8 cellular contexts compared by ENCODE assay signal in genomic region chr22:50250249-50250554, GRCh38. TPM values are rescaled to one million over a fixed set of nuclear protein-coding genes. Genes with fewer than 3 reads are reported as not detected.
DNase-seq lines count a peak whose midpoint lies in the region; ATAC-seq and TF ChIP-seq lines count a peak whose summit lies in the region.
"Had no signal": no experiment of that assay in that cellular context is flagged by ENCODE, and none has a peak within 500 bp of the region (broad histone marks: within the 10 kb centered on the region; RNA-seq: fewer than 3 reads in every experiment).

No MANE protein-coding gene starts in this region.

- H3K4me2 ChIP-seq in smooth muscle cell: peak overlapping the region; percentile 97

- H3K4me3 ChIP-seq in HAP-1 (peak overlapping the region; percentile 71), right cardiac atrium (ENCODE audit: low read length) (no peak overlapping the region), smooth muscle cell (peak overlapping the region; percentile 70)

- H3K4me1 ChIP-seq in HAP-1 (peaks cover 5% of the 10 kb centered on the region), right cardiac atrium (ENCODE audit: control insufficient read depth, insufficient read depth, low read length) (peaks cover 5% of the 10 kb centered on the region), smooth muscle cell (ENCODE audit: low read depth) (peaks cover 9% of the 10 kb centered on the region)

- ATAC-seq in right cardiac atrium (no peak), HG03159 (IDR thresholded peaks at IDR 0.05; ENCODE audit: unreplicated experiment) (no peak), esophagus mucosa (no peak)

- in situ Hi-C loops in HAP-1 (cut with MboI; ENCODE audit: low sequenced_read_pairs): loop anchor here (5.0 to 10.0 kb wide), 2 partner anchors 77 to 265 kb away; partner anchors contain the start of gene DENND6B

- H3F3A ChIP-seq in smooth muscle cell (ENCODE audit: low read depth): peaks cover 26% of the 10 kb centered on the region

- WGBS in right cardiac atrium: 78% methylated on average over 11 of the region's 11 CpGs
- WGBS in smooth muscle cell (ENCODE audit: low lambda C conversion rate): 91% methylated on average over 11 of the region's 11 CpGs

- TF ChIP-seq CTCF in VCaP (conservative IDR thresholded peaks at IDR 0.05): no peak
- no peak for TF ChIP-seq CTCF in smooth muscle cell (IDR thresholded peaks at IDR 0.05; ENCODE audit: borderline replicate concordance, insufficient read depth, poor library complexity, severe bottlenecking)

- no peak overlapping the region for H3K9ac ChIP-seq in smooth muscle cell (ENCODE audit: low read depth)

- intact Hi-C loops in right cardiac atrium (cut with DNase I): loop anchor here in 2 of 4 donors (5.0 kb wide), 1 partner anchor 92 kb away; the partner anchor contains the start of gene PPP6R2 (in 2 of the 2)

- H4K20me1 ChIP-seq in smooth muscle cell (ENCODE audit: low read depth): peaks cover 7% of the 10 kb centered on the region

- no peak for DNase-seq in HAP-1 (ENCODE audit: low spot score in 2 of 2)
- DNase-seq in right cardiac atrium: peak in 2 of 3 donors; percentile 27 to 73
- no peak for DNase-seq in smooth muscle cell (lab: John Stamatoyannopoulos, UW; ENCODE audit: unreplicated experiment)
- DNase-seq in midbrain (lab: John Stamatoyannopoulos, UW): no peak
- DNase-seq: foreskin melanocyte had no signal

- H3K79me2 ChIP-seq in smooth muscle cell (ENCODE audit: low read depth): peaks cover 4% of the 10 kb centered on the region

- H3K27ac ChIP-seq in VCaP (peak overlapping the region; percentile 84), right cardiac atrium (ENCODE audit: low read length) (no peak overlapping the region), smooth muscle cell (ENCODE audit: low read depth) (no peak overlapping the region)

- H3K36me3 ChIP-seq in HAP-1 (replicated peaks) (peaks cover 56% of the 10 kb centered on the region), smooth muscle cell (ENCODE audit: low read depth) (no peaks in the 10 kb centered on the region)

- H3K27me3 ChIP-seq in HAP-1 (ENCODE audit: low read depth) (no peaks in the 10 kb centered on the region), right cardiac atrium (ENCODE audit: control insufficient read depth, insufficient read depth) (no peaks in the 10 kb centered on the region), smooth muscle cell (ENCODE audit: low read depth) (no peaks in the 10 kb centered on the region)

- no peaks in the 10 kb centered on the region for H3K9me3 ChIP-seq in HAP-1
- no peaks in the 10 kb centered on the region for H3K9me3 ChIP-seq in right cardiac atrium (ENCODE audit: control insufficient read depth, low read length)
- no peaks in the 10 kb centered on the region for H3K9me3 ChIP-seq in smooth muscle cell (replicated peaks; ENCODE audit: low read depth)

- H2AFZ ChIP-seq in smooth muscle cell (ENCODE audit: low read depth): no peak overlapping the region

RNA-seq across cellular contexts. Expression of gene HDAC10, which starts 0.9 kb away (rescaled TPM):
- 10 to 100 TPM in 2 of 4 donors, 1 to 10 TPM in 2; 8.7 to 13.5 (median 11.6) TPM for total RNA-seq in right cardiac atrium
- 11.6 TPM for polyA plus RNA-seq in right cardiac atrium
- total RNA-seq in smooth muscle cell: 5.1 and 9.5 TPM in 2 replicates
- polyA plus RNA-seq in smooth muscle cell: 12.8 and 15.7 TPM in 2 replicates
- total RNA-seq in esophagus mucosa: 17.7 TPM

RNA-seq across cellular contexts. Expression of gene TUBGCP6, which starts 5.4 kb away (rescaled TPM):
- total RNA-seq in right cardiac atrium (10 to 100 TPM; 20.6 to 22.8 (median 22.6) TPM), smooth muscle cell (10.0 and 10.6 TPM in 2 replicates), esophagus mucosa (14.8 TPM)
- polyA plus RNA-seq in right cardiac atrium (20.4 TPM), smooth muscle cell (22.7 and 26.0 TPM in 2 replicates)

RNA-seq across cellular contexts. Expression of gene MAPK12, which starts 11.3 kb away (rescaled TPM):
- total RNA-seq in right cardiac atrium (10 to 100 TPM; 10.5 to 14.8 (median 11.2) TPM), smooth muscle cell (9.5 and 14.9 TPM in 2 replicates), esophagus mucosa (2.6 TPM)
- polyA plus RNA-seq in right cardiac atrium (15.2 TPM), smooth muscle cell (26.2 and 27.8 TPM in 2 replicates)

RNA-seq across cellular contexts. Expression of gene MAPK11, which starts 20.0 kb away (rescaled TPM):
- total RNA-seq in right cardiac atrium (1 to 10 TPM; 6.4 to 7.9 (median 7.4) TPM), smooth muscle cell (2.8 and 4.2 TPM in 2 replicates), esophagus mucosa (5.8 TPM)
- polyA plus RNA-seq in right cardiac atrium (8.8 TPM), smooth muscle cell (0.65 and 1.4 TPM in 2 replicates)

RNA-seq across cellular contexts. Expression of gene SELENOO, which starts 49.4 kb away (rescaled TPM):
- total RNA-seq in right cardiac atrium (10 to 100 TPM; 14.6 to 16.3 (median 15.3) TPM), smooth muscle cell (9.0 and 16.3 TPM in 2 replicates), esophagus mucosa (13.3 TPM)
- polyA plus RNA-seq in right cardiac atrium (17.1 TPM), smooth muscle cell (21.3 and 28.4 TPM in 2 replicates)

Comparison
In these comparisons a context has a peak if more than half of its experiments do, and no peak if none do; other contexts are left out.
1. DNase-seq: peak in right cardiac atrium (2 of 3); none in HAP-1 (0 of 2), smooth muscle cell (single experiment) and midbrain (single experiment).